In the genomic region with DNA sequence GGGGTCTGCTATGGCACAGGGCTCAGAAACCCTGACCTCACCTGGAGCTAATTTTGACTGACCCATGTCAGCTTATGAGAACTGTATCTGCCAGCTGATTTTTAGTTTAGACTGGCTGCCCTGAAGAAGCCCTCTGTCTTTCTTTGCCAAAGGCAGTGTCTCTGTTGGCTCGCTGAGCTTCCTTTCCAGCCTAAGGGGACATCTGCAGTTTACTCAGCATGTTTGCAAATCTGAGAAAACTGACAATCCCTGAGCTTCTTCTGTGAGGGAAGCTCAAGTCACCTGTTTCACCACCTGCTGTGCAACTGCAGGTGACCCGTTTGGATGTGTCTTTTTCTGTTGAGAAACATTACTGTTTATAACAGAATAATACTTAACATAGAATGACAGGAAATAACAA, we compare ENCODE assay signal across 2 cellular contexts.
TF ChIP-seq lines count a peak whose summit lies in the region.

No MANE protein-coding gene starts in this region.

TF ChIP-seq in GM23338, 12 proteins besides CTCF, POLR2A, EP300 and RAD21:
- TF ChIP-seq ZNF331 (CRISPR knock-in tag; IDR thresholded peaks at IDR 0.05; ENCODE audit: low read depth) (no peak), ZNF114 (CRISPR knock-in tag; IDR thresholded peaks at IDR 0.05) (no peak), STAT1 (IDR thresholded peaks at IDR 0.05; ENCODE audit: unreplicated experiment) (no peak), EZH2 (IDR thresholded peaks at IDR 0.05; ENCODE audit: low read depth, unreplicated experiment) (no peak), POLR2AphosphoS5 (IDR thresholded peaks at IDR 0.05; ENCODE audit: low read depth) (no peak), JUNB (IDR thresholded peaks at IDR 0.05; ENCODE audit: unreplicated experiment) (peak; percentile 85), EZH2phosphoT487 (IDR thresholded peaks at IDR 0.05; ENCODE audit: unreplicated experiment) (no peak)
- TF ChIP-seq, protein P1, sequence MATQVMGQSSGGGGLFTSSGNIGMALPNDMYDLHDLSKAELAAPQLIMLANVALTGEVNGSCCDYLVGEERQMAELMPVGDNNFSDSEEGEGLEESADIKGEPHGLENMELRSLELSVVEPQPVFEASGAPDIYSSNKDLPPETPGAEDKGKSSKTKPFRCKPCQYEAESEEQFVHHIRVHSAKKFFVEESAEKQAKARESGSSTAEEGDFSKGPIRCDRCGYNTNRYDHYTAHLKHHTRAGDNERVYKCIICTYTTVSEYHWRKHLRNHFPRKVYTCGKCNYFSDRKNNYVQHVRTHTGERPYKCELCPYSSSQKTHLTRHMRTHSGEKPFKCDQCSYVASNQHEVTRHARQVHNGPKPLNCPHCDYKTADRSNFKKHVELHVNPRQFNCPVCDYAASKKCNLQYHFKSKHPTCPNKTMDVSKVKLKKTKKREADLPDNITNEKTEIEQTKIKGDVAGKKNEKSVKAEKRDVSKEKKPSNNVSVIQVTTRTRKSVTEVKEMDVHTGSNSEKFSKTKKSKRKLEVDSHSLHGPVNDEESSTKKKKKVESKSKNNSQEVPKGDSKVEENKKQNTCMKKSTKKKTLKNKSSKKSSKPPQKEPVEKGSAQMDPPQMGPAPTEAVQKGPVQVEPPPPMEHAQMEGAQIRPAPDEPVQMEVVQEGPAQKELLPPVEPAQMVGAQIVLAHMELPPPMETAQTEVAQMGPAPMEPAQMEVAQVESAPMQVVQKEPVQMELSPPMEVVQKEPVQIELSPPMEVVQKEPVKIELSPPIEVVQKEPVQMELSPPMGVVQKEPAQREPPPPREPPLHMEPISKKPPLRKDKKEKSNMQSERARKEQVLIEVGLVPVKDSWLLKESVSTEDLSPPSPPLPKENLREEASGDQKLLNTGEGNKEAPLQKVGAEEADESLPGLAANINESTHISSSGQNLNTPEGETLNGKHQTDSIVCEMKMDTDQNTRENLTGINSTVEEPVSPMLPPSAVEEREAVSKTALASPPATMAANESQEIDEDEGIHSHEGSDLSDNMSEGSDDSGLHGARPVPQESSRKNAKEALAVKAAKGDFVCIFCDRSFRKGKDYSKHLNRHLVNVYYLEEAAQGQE (IDR thresholded peaks at IDR 0.05; ENCODE audit: unreplicated experiment), result no peak

TF ChIP-seq in GM12878, 131 proteins besides CTCF, POLR2A, EP300 and RAD21:
- TF ChIP-seq GABPA (IDR thresholded peaks at IDR 0.05; ENCODE audit: low read depth) (no peak), JUNB (IDR thresholded peaks at IDR 0.05) (peak; percentile 15; the same call in 1 of the 2 replicates), MTA3 (IDR thresholded peaks at IDR 0.05; ENCODE audit: borderline replicate concordance, low read length) (no peak), SMAD5 (IDR thresholded peaks at IDR 0.05; ENCODE audit: low read depth) (no peak)
